8 cellular contexts compared by ENCODE assay signal in genomic region chr1:37752583-37753471, GRCh38. TPM values are rescaled to one million over a fixed set of nuclear protein-coding genes. Genes with fewer than 3 reads are reported as not detected.
DNase-seq lines count a peak whose midpoint lies in the region; ATAC-seq and TF ChIP-seq lines count a peak whose summit lies in the region.

No MANE protein-coding gene starts in this region.

- H3K27ac ChIP-seq in brain microvascular endothelial cell (no peak overlapping the region), urinary bladder (ENCODE audit: low read depth) (no peak overlapping the region), OCI-LY7 (ENCODE audit: low read depth, low read length, poor library complexity, severe bottlenecking) (no peak overlapping the region)

- H3K27me3 ChIP-seq in brain microvascular endothelial cell (replicated peaks), result peaks cover 33% of the 10 kb centered on the region

- H4K20me1 ChIP-seq in OCI-LY7 (ENCODE audit: insufficient read depth, low read length), result no peaks in the 10 kb centered on the region

- 2% methylated on average over 105 of the region's 105 CpGs for WGBS in urinary bladder

- intact Hi-C loops in OCI-LY7 (cut with micrococcal nuclease; ENCODE audit: unreplicated experiment), result no loop called here

- peaks cover 7% of the 10 kb centered on the region for H3K4me1 Mint-ChIP-seq in activated CD8-positive, alpha-beta memory T cell treated with anti-CD3 and anti-CD28 coated beads, Interleukin-2, amount 10 ng/mL, durations not matched to agents 7 days and 5 days

- H3K4me1 ChIP-seq in urinary bladder (ENCODE audit: insufficient read depth) (no peaks in the 10 kb centered on the region), OCI-LY7 (ENCODE audit: insufficient read depth, low read length, poor library complexity, severe bottlenecking) (no peaks in the 10 kb centered on the region)

- no TSS peak for BruUV-seq in OCI-LY7 (replicated peaks; lab: Mats Ljungman, UMichigan)

- CTCF ChIA-PET in activated CD8-positive, alpha-beta memory T cell treated with anti-CD3 and anti-CD28 coated beads, Interleukin-2, amount 10 ng/mL, durations not matched to agents 7 days and 5 days (lab: Charles Lee), result no interaction called here
- CTCF ChIA-PET in OCI-LY7 (lab: Charles Lee; ENCODE audit: unreplicated experiment), result no interaction called here

- H3K4me3 ChIP-seq in brain microvascular endothelial cell (ENCODE audit: low read depth, low read length) (no peak overlapping the region), urinary bladder (ENCODE audit: low read depth, low read length) (peak overlapping the region; percentile 48), OCI-LY7 (ENCODE audit: low read depth, low read length, poor library complexity, severe bottlenecking) (no peak overlapping the region)

- peaks cover 40% of the 10 kb centered on the region for H3K27me3 Mint-ChIP-seq in activated CD8-positive, alpha-beta memory T cell treated with anti-CD3 and anti-CD28 coated beads, Interleukin-2, amount 10 ng/mL, durations not matched to agents 7 days and 5 days

- H3K27ac Mint-ChIP-seq in activated CD8-positive, alpha-beta memory T cell treated with anti-CD3 and anti-CD28 coated beads, Interleukin-2, amount 10 ng/mL, durations not matched to agents 7 days and 5 days, result no peak overlapping the region

- no peak for DNase-seq in activated CD8-positive, alpha-beta memory T cell treated with anti-CD3 and anti-CD28 coated beads, Interleukin-2, amount 10 ng/mL, durations not matched to agents 7 days and 5 days
- DNase-seq in activated CD8-positive, alpha-beta memory T cell treated with anti-CD3 and anti-CD28 coated beads for 24 hours, result no peak
- DNase-seq in NCI-H345 (lab: John Stamatoyannopoulos, UW) (peak; percentile 68), brain microvascular endothelial cell (peak; percentile 7), left lobe of liver (ENCODE audit: low spot score) (no peak), OCI-LY7 (ENCODE audit: low spot score) (no peak)

- in situ Hi-C loops in brain microvascular endothelial cell (cut with HindIII; ENCODE audit: low pct_ligation_motif_present, low sequenced_read_pairs), result no loop called here

- no peak overlapping the region for H3K4me2 ChIP-seq in OCI-LY7 (ENCODE audit: low read length)

- POLR2A ChIA-PET in OCI-LY7 (lab: Charles Lee), result no interaction called here

- H3K9me3 Mint-ChIP-seq in activated CD8-positive, alpha-beta memory T cell treated with anti-CD3 and anti-CD28 coated beads, Interleukin-2, amount 10 ng/mL, durations not matched to agents 7 days and 5 days (ENCODE audit: low read depth), result no peaks in the 10 kb centered on the region

- TF ChIP-seq CTCF in brain microvascular endothelial cell (IDR thresholded peaks at IDR 0.05; ENCODE audit: low read depth, low read length, missing control alignments) (no peak), OCI-LY7 (conservative IDR thresholded peaks at IDR 0.05; ENCODE audit: low read length) (no peak)

- H3K9me3 ChIP-seq in OCI-LY7 (ENCODE audit: low read length), result no peaks in the 10 kb centered on the region

- H3K36me3 Mint-ChIP-seq in activated CD8-positive, alpha-beta memory T cell treated with anti-CD3 and anti-CD28 coated beads, Interleukin-2, amount 10 ng/mL, durations not matched to agents 7 days and 5 days, result no peaks in the 10 kb centered on the region

- H2AFZ ChIP-seq in OCI-LY7 (ENCODE audit: low read length), result no peak overlapping the region

- H3K79me2 ChIP-seq in OCI-LY7 (ENCODE audit: insufficient read depth, low read depth, low read length), result no peaks in the 10 kb centered on the region

- no peaks in the 10 kb centered on the region for H3K9me2 ChIP-seq in OCI-LY7 (ENCODE audit: insufficient read depth, low read length)

- peak; percentile 68 for ATAC-seq in activated CD8-positive, alpha-beta memory T cell treated with anti-CD3 and anti-CD28 coated beads, Interleukin-2, amount 10 ng/mL, durations not matched to agents 7 days and 5 days
- ATAC-seq in left lobe of liver (peak; percentile 77), HG03175 (IDR thresholded peaks at IDR 0.05; ENCODE audit: unreplicated experiment) (no peak)

- no peaks in the 10 kb centered on the region for H3K36me3 ChIP-seq in brain microvascular endothelial cell (replicated peaks)
- H3K36me3 ChIP-seq in urinary bladder (ENCODE audit: insufficient read depth), result no peaks in the 10 kb centered on the region
- H3K36me3 ChIP-seq in OCI-LY7 (ENCODE audit: insufficient read depth, low read length), result no peaks in the 10 kb centered on the region

- H3K4me3 Mint-ChIP-seq in activated CD8-positive, alpha-beta memory T cell treated with anti-CD3 and anti-CD28 coated beads, Interleukin-2, amount 10 ng/mL, durations not matched to agents 7 days and 5 days, result peak overlapping the region; percentile 44

RNA-seq across cellular contexts. Expression of gene EPHA10, which starts 12.1 kb away (rescaled TPM):
- not detected for total RNA-seq in activated CD8-positive, alpha-beta memory T cell treated with anti-CD3 and anti-CD28 coated beads, Interleukin-2, amount 10 ng/mL, durations not matched to agents 7 days and 5 days
- total RNA-seq in left lobe of liver (0.03 TPM), urinary bladder (0.05 TPM), OCI-LY7 (2022) (not detected in 2 replicates)
- polyA plus RNA-seq in urinary bladder, result 0.15 TPM
- total RNA-seq in OCI-LY7 (2014; rRNA removed; shearing (Covaris generic)), result not detected in 2 replicates

RNA-seq across cellular contexts. Expression of gene MANEAL, which starts 40.8 kb away (rescaled TPM):
- 1 to 10 TPM; 2.6 to 4.5 TPM for total RNA-seq in activated CD8-positive, alpha-beta memory T cell treated with anti-CD3 and anti-CD28 coated beads, Interleukin-2, amount 10 ng/mL, durations not matched to agents 7 days and 5 days
- 4.3 TPM for total RNA-seq in left lobe of liver
- total RNA-seq in urinary bladder, result 3.3 TPM
- 3.1 TPM for polyA plus RNA-seq in urinary bladder
- total RNA-seq in OCI-LY7 (2014; rRNA removed; shearing (Covaris generic)), result 11.8 and 27.1 TPM in 2 replicates
- 18.2 and 20.0 TPM in 2 replicates for total RNA-seq in OCI-LY7 (2022)

RNA-seq across cellular contexts. Expression of gene C1orf122, which starts 54.8 kb away (rescaled TPM):
- 10 to 100 TPM; 19.8 to 21.9 TPM for total RNA-seq in activated CD8-positive, alpha-beta memory T cell treated with anti-CD3 and anti-CD28 coated beads, Interleukin-2, amount 10 ng/mL, durations not matched to agents 7 days and 5 days
- total RNA-seq in left lobe of liver, result 36.1 TPM
- total RNA-seq in urinary bladder, result 10.0 TPM
- 59.2 TPM for polyA plus RNA-seq in urinary bladder
- total RNA-seq in OCI-LY7 (2014; rRNA removed; shearing (Covaris generic)), result 18.9 and 26.0 TPM in 2 replicates
- 21.4 and 29.7 TPM in 2 replicates for total RNA-seq in OCI-LY7 (2022)

RNA-seq across cellular contexts. Expression of gene YRDC, which starts 55.2 kb away (rescaled TPM):
- total RNA-seq in activated CD8-positive, alpha-beta memory T cell treated with anti-CD3 and anti-CD28 coated beads, Interleukin-2, amount 10 ng/mL, durations not matched to agents 7 days and 5 days, result 10 to 100 TPM; 16.4 to 28.6 TPM
- total RNA-seq in left lobe of liver, result 4.8 TPM
- 6.0 TPM for total RNA-seq in urinary bladder
- 15.0 TPM for polyA plus RNA-seq in urinary bladder
- 27.6 and 33.6 TPM in 2 replicates for total RNA-seq in OCI-LY7 (2014; rRNA removed; shearing (Covaris generic))
- total RNA-seq in OCI-LY7 (2022), result 24.4 and 28.0 TPM in 2 replicates

Comparison
In these comparisons a context has a peak if more than half of its experiments do, and no peak if none do; other contexts are left out.
1. DNase-seq: peak in NCI-H345 (single experiment) and brain microvascular endothelial cell (single experiment); none in activated CD8-positive, alpha-beta memory T cell treated with anti-CD3 and anti-CD28 coated beads, Interleukin-2, amount 10 ng/mL, durations not matched to agents 7 days and 5 days (single experiment), activated CD8-positive, alpha-beta memory T cell treated with anti-CD3 and anti-CD28 coated beads for 24 hours (single experiment), left lobe of liver (single experiment) and OCI-LY7 (single experiment).